ENCODE assay signal across 12 cellular contexts in genomic region chr1:215958836-215959235, GRCh38.
"Had no signal": no experiment of that assay in that cellular context is flagged by ENCODE, and none has a peak within 500 bp of the region (broad histone marks: within the 10 kb centered on the region; RNA-seq: fewer than 3 reads in every experiment).

No MANE protein-coding gene starts in this region.

- H3K27ac Mint-ChIP-seq: activated CD8-positive, alpha-beta T cell treated with anti-CD3 and anti-CD28 coated beads, Interleukin-2, amount 10 ng/mL, durations not matched to agents 7 days and 5 days; nephron progenitor cell; WTC11 had no signal

- H3K4me1 ChIP-seq: esophagus squamous epithelium, pancreas, tibial artery had no signal

- H3K27me3 ChIP-seq: esophagus squamous epithelium, pancreas, tibial artery had no signal

- H3K9me3 Mint-ChIP-seq: nephron progenitor cell, WTC11 had no signal

- H3K4me3 Mint-ChIP-seq: activated CD8-positive, alpha-beta T cell treated with anti-CD3 and anti-CD28 coated beads, Interleukin-2, amount 10 ng/mL, durations not matched to agents 7 days and 5 days; nephron progenitor cell; WTC11 had no signal

- H3K9me3 ChIP-seq: esophagus squamous epithelium, pancreas, tibial artery had no signal

- H3K4me3 ChIP-seq: esophagus squamous epithelium, pancreas, skin epidermis, tibial artery had no signal

- H3K27ac ChIP-seq: esophagus squamous epithelium, pancreas, skin epidermis, tibial artery had no signal

- H3K36me3 Mint-ChIP-seq: WTC11 had no signal

- ATAC-seq: activated CD8-positive, alpha-beta T cell treated with anti-CD3 and anti-CD28 coated beads, Interleukin-2, amount 10 ng/mL, durations not matched to agents 7 days and 5 days; left ventricle myocardium superior; pancreas; WTC11 had no signal

- H3K36me3 ChIP-seq: esophagus squamous epithelium, pancreas, tibial artery had no signal

- DNase-seq: activated CD4-positive, alpha-beta T cell treated with anti-CD3 and anti-CD28 coated beads for 48 hours; activated CD8-positive, alpha-beta memory T cell treated with anti-CD3 and anti-CD28 coated beads, Interleukin-2, amount 50 U/mL, for 48 hours; activated CD8-positive, alpha-beta T cell treated with anti-CD3 and anti-CD28 coated beads, Interleukin-2, amount 10 ng/mL, durations not matched to agents 7 days and 5 days; esophagus squamous epithelium; hippocampal formation; left ventricle myocardium superior; nephron progenitor cell; pancreas; retina; tibial artery had no signal
